11 cellular contexts compared by ENCODE assay signal in genomic region chr5:132266031-132266835, GRCh38.
DNase-seq lines count a peak whose midpoint lies in the region; ATAC-seq and TF ChIP-seq lines count a peak whose summit lies in the region.
"Had no signal": no experiment of that assay in that cellular context is flagged by ENCODE, and none has a peak within 500 bp of the region (broad histone marks: within the 10 kb centered on the region; RNA-seq: fewer than 3 reads in every experiment).

No MANE protein-coding gene starts in this region.

- H3K27me3 ChIP-seq in duodenal mucosa (ENCODE audit: control insufficient read depth in 1 of 2, insufficient read depth in 2 of 2, low read length in 2 of 2): no peaks in the 10 kb centered on the region
- H3K27me3 ChIP-seq in muscle layer of colon (ENCODE audit: control insufficient read depth in 1 of 2, insufficient read depth in 2 of 2, low read length in 2 of 2): no peaks in the 10 kb centered on the region
- no peaks in the 10 kb centered on the region for H3K27me3 ChIP-seq in tibial artery

- no peak overlapping the region for H3K9ac ChIP-seq in duodenal mucosa (ENCODE audit: low read depth in 1 of 2, low read length in 2 of 2)
- H3K9ac ChIP-seq in muscle layer of colon (ENCODE audit: low read length): peak overlapping the region; percentile 75

- TF ChIP-seq CTCF in tibial artery (IDR thresholded peaks at IDR 0.05): no peak

- peak overlapping the region; percentile 0 for H3K27ac ChIP-seq in duodenal mucosa (ENCODE audit: low read depth, low read length)
- peak overlapping the region; percentile 72 for H3K27ac ChIP-seq in muscle layer of colon (ENCODE audit: low read depth, low read length)
- peak overlapping the region; percentile 95 to 96 for H3K27ac ChIP-seq in tibial artery

- H3K4me1 ChIP-seq in duodenal mucosa (ENCODE audit: control insufficient read depth in 1 of 2, insufficient read depth in 2 of 2, low read length in 2 of 2): peaks cover 19 to 26% of the 10 kb centered on the region in 2 donors
- H3K4me1 ChIP-seq in muscle layer of colon (ENCODE audit: insufficient read depth, low read length): peaks cover 91% of the 10 kb centered on the region
- H3K4me1 ChIP-seq in tibial artery: peaks cover 0 to 83% (median 49%) of the 10 kb centered on the region in 4 donors

- ATAC-seq in HG03571 (IDR thresholded peaks at IDR 0.05; ENCODE audit: unreplicated experiment): no peak

- H3K4me3 ChIP-seq in duodenal mucosa (ENCODE audit: low read depth in 1 of 2, low read length in 2 of 2) (no peak overlapping the region), muscle layer of colon (ENCODE audit: low read depth in 1 of 2, low read length in 2 of 2) (peak overlapping the region in 1 of 2 donors; percentile 35), tibial artery (no peak overlapping the region)

- H3K9me3 ChIP-seq in duodenal mucosa (ENCODE audit: control insufficient read depth in 1 of 2, low read length in 2 of 2) (no peaks in the 10 kb centered on the region), muscle layer of colon (ENCODE audit: low read length) (no peaks in the 10 kb centered on the region), tibial artery (no peaks in the 10 kb centered on the region)

- intact Hi-C loops in tibial artery (cut with DNase I; ENCODE audit: low total_unique reads): no loop called here

- H3K36me3 ChIP-seq in duodenal mucosa (ENCODE audit: control insufficient read depth in 1 of 2, insufficient read depth in 2 of 2, low read length in 2 of 2) (peaks cover 0 to 3% of the 10 kb centered on the region in 2 donors), muscle layer of colon (ENCODE audit: insufficient read depth, low read length) (peaks cover 88% of the 10 kb centered on the region), tibial artery (peaks cover 0 to 54% (median 27%) of the 10 kb centered on the region in 3 donors)

- peak; percentile 58 for DNase-seq in activated CD8-positive, alpha-beta memory T cell treated with anti-CD3 and anti-CD28 coated beads for 24 hours
- no peak for DNase-seq in activated CD8-positive, alpha-beta memory T cell treated with anti-CD3 and anti-CD28 coated beads, Interleukin-2, amount 50 U/mL, for 48 hours
- DNase-seq in tibial artery: no peak
- no peak for DNase-seq in DMS53 (lab: John Stamatoyannopoulos, UW)
- DNase-seq in activated T-cell treated with anti-CD3 and anti-CD28 coated beads, Interleukin-2, amount 50 U/mL, for 48 hours: no peak
- DNase-seq: activated effector memory CD4-positive, alpha-beta T cell treated with Interleukin-2 at 50 U/mL for 16 hours; occipital lobe; OCI-M1 had no signal

Comparison
In these comparisons a context has a peak if more than half of its experiments do, and no peak if none do; other contexts are left out.
1. H3K27ac ChIP-seq: peak in every context shown above with its lines; median percentile 96 in tibial artery; 72 in muscle layer of colon; 0 in duodenal mucosa.